Comparison of ENCODE assay signal across 1 cellular context in genomic region chr22:49824936-49825335, GRCh38.
TF ChIP-seq lines count a peak whose summit lies in the region.

No MANE protein-coding gene starts in this region.

TF ChIP-seq in SK-N-SH treated with all-trans-retinoic acid at 6 μM for 48 hours, 23 proteins besides CTCF, POLR2A, EP300 and RAD21 (continued from another document):
- TF ChIP-seq, protein P1, sequence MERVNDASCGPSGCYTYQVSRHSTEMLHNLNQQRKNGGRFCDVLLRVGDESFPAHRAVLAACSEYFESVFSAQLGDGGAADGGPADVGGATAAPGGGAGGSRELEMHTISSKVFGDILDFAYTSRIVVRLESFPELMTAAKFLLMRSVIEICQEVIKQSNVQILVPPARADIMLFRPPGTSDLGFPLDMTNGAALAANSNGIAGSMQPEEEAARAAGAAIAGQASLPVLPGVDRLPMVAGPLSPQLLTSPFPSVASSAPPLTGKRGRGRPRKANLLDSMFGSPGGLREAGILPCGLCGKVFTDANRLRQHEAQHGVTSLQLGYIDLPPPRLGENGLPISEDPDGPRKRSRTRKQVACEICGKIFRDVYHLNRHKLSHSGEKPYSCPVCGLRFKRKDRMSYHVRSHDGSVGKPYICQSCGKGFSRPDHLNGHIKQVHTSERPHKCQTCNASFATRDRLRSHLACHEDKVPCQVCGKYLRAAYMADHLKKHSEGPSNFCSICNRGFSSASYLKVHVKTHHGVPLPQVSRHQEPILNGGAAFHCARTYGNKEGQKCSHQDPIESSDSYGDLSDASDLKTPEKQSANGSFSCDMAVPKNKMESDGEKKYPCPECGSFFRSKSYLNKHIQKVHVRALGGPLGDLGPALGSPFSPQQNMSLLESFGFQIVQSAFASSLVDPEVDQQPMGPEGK (CRISPR knock-in tag; IDR thresholded peaks at IDR 0.05; ENCODE audit: borderline replicate concordance): no peak
- no peak for TF ChIP-seq TCF4 (CRISPR knock-in tag; IDR thresholded peaks at IDR 0.05; ENCODE audit: borderline replicate concordance)
- TF ChIP-seq, protein P2, sequence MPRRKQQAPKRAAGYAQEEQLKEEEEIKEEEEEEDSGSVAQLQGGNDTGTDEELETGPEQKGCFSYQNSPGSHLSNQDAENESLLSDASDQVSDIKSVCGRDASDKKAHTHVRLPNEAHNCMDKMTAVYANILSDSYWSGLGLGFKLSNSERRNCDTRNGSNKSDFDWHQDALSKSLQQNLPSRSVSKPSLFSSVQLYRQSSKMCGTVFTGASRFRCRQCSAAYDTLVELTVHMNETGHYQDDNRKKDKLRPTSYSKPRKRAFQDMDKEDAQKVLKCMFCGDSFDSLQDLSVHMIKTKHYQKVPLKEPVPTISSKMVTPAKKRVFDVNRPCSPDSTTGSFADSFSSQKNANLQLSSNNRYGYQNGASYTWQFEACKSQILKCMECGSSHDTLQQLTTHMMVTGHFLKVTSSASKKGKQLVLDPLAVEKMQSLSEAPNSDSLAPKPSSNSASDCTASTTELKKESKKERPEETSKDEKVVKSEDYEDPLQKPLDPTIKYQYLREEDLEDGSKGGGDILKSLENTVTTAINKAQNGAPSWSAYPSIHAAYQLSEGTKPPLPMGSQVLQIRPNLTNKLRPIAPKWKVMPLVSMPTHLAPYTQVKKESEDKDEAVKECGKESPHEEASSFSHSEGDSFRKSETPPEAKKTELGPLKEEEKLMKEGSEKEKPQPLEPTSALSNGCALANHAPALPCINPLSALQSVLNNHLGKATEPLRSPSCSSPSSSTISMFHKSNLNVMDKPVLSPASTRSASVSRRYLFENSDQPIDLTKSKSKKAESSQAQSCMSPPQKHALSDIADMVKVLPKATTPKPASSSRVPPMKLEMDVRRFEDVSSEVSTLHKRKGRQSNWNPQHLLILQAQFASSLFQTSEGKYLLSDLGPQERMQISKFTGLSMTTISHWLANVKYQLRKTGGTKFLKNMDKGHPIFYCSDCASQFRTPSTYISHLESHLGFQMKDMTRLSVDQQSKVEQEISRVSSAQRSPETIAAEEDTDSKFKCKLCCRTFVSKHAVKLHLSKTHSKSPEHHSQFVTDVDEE (CRISPR knock-in tag; IDR thresholded peaks at IDR 0.05): no peak
- no peak for TF ChIP-seq ZNF70 (CRISPR knock-in tag; IDR thresholded peaks at IDR 0.05)
- no peak for TF ChIP-seq BACH2 (CRISPR knock-in tag; IDR thresholded peaks at IDR 0.05; ENCODE audit: borderline replicate concordance)
- TF ChIP-seq CSRNP3 (CRISPR knock-in tag; IDR thresholded peaks at IDR 0.05): no peak
